Comparison of ENCODE assay signal across 22 cellular contexts in the genomic region with DNA sequence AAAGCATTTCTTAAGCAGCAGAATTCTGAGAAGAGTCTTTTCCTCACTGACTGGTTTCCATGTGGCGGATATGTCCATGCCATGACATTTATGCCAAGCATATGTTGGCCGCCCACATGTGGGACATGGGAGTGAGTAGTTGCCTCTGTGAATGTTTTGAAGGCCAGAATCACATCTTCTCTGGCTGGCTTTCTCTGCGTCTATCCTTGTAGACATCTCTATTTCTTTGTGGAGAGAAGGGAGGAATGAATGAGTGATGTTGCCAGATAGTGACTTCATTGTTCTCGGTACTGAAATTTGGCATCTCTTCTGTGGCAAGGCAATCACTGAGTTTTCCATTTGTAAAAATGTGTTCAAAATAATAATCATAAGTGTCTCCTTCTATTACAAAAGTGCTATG.
"Had no signal": no experiment of that assay in that cellular context is flagged by ENCODE, and none has a peak within 500 bp of the region (broad histone marks: within the 10 kb centered on the region; RNA-seq: fewer than 3 reads in every experiment).

No MANE protein-coding gene starts in this region.

- ATAC-seq: left lobe of liver; lower lobe of right lung; natural killer cell treated with Interleukin-12 subunit alpha and Interleukin-12 subunit beta and Interleukin-15 and Interleukin-18, amount 100 ng/mL, for 72 hours; pancreas; right lobe of liver; stimulated activated memory B cell treated with anti-CD40 and anti-IgM and Interleukin-4, amounts not matched to agents 10 μg/mL and 1 μg/mL and 100 μg/mL, for 72 hours; upper lobe of right lung had no signal

- H3K27ac ChIP-seq: dorsolateral prefrontal cortex, lower lobe of right lung, pancreas, right lobe of liver, spleen, testis, upper lobe of right lung, vagina had no signal

- H3K4me1 ChIP-seq: lower lobe of right lung, pancreas, right lobe of liver, spleen, testis, upper lobe of right lung, vagina had no signal

- H3K4me3 ChIP-seq: dorsolateral prefrontal cortex, lower lobe of right lung, pancreas, right lobe of liver, spleen, testis, tibial nerve, upper lobe of right lung, vagina had no signal

- DNase-seq: cortex of kidney; dorsolateral prefrontal cortex; effector CD8-positive, alpha-beta T cell; head of caudate nucleus; hypothalamus; kidney glomerular epithelial cell; lower lobe of right lung; midbrain; occipital lobe; pancreas; right lobe of liver; spleen; stimulated activated CD4-positive, alpha-beta T cell treated with anti-CD3 and anti-CD28 coated beads, Interleukin-15, amount 100 ng/mL, for 24 hours; stimulated activated CD4-positive, alpha-beta T cell treated with anti-CD3 and anti-CD28 coated beads, Interleukin-1b, Interleukin-23, amount 100 ng/mL, for 48 hours; stimulated activated CD4-positive, alpha-beta T cell treated with anti-CD3 and anti-CD28 coated beads, Interleukin-4, amount 100 ng/mL, for 24 hours; testis; upper lobe of right lung had no signal

- H3K9me3 ChIP-seq: lower lobe of right lung, pancreas, right lobe of liver, spleen, testis, tibial nerve, upper lobe of right lung, vagina had no signal

- H3K36me3 ChIP-seq: lower lobe of right lung, pancreas, right lobe of liver, spleen, tibial nerve, upper lobe of right lung, vagina had no signal

- H3K27me3 ChIP-seq: dorsolateral prefrontal cortex, pancreas, right lobe of liver, spleen, testis, tibial nerve, upper lobe of right lung, vagina had no signal
